In the genomic region with DNA sequence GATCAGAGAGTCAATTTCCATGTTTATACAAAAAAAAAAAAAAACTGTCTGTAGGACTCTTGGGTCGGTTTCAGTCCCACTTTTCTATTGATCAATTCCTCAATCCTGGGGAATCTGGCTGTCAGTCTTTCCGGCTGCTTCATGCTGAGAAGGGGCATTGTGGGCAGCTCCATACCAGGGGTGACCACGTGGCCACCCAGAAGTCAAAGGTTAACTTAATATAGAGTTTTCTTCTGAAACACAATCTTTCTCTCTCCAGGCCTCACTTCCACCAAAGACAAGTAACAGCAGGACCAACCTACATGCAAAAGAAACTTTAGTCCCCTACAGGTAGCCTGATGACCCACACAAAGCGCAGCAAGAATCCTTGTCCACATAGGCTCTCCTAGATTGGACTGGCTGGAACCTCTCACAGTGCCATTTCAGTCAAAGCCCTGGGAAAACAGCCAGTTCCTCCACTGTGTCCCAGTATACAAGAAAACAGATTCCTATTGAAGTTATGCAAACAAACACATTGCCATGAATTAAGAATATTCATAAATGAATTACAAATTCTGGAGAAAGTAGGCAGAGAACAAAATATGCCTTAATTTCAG, we compare ENCODE assay signal across 1 cellular context.
TF ChIP-seq lines count a peak whose summit lies in the region.

No MANE protein-coding gene starts in this region.

TF ChIP-seq in GM23338, 12 proteins besides CTCF, POLR2A, EP300 and RAD21 (continued from another document):
- TF ChIP-seq, protein P1, sequence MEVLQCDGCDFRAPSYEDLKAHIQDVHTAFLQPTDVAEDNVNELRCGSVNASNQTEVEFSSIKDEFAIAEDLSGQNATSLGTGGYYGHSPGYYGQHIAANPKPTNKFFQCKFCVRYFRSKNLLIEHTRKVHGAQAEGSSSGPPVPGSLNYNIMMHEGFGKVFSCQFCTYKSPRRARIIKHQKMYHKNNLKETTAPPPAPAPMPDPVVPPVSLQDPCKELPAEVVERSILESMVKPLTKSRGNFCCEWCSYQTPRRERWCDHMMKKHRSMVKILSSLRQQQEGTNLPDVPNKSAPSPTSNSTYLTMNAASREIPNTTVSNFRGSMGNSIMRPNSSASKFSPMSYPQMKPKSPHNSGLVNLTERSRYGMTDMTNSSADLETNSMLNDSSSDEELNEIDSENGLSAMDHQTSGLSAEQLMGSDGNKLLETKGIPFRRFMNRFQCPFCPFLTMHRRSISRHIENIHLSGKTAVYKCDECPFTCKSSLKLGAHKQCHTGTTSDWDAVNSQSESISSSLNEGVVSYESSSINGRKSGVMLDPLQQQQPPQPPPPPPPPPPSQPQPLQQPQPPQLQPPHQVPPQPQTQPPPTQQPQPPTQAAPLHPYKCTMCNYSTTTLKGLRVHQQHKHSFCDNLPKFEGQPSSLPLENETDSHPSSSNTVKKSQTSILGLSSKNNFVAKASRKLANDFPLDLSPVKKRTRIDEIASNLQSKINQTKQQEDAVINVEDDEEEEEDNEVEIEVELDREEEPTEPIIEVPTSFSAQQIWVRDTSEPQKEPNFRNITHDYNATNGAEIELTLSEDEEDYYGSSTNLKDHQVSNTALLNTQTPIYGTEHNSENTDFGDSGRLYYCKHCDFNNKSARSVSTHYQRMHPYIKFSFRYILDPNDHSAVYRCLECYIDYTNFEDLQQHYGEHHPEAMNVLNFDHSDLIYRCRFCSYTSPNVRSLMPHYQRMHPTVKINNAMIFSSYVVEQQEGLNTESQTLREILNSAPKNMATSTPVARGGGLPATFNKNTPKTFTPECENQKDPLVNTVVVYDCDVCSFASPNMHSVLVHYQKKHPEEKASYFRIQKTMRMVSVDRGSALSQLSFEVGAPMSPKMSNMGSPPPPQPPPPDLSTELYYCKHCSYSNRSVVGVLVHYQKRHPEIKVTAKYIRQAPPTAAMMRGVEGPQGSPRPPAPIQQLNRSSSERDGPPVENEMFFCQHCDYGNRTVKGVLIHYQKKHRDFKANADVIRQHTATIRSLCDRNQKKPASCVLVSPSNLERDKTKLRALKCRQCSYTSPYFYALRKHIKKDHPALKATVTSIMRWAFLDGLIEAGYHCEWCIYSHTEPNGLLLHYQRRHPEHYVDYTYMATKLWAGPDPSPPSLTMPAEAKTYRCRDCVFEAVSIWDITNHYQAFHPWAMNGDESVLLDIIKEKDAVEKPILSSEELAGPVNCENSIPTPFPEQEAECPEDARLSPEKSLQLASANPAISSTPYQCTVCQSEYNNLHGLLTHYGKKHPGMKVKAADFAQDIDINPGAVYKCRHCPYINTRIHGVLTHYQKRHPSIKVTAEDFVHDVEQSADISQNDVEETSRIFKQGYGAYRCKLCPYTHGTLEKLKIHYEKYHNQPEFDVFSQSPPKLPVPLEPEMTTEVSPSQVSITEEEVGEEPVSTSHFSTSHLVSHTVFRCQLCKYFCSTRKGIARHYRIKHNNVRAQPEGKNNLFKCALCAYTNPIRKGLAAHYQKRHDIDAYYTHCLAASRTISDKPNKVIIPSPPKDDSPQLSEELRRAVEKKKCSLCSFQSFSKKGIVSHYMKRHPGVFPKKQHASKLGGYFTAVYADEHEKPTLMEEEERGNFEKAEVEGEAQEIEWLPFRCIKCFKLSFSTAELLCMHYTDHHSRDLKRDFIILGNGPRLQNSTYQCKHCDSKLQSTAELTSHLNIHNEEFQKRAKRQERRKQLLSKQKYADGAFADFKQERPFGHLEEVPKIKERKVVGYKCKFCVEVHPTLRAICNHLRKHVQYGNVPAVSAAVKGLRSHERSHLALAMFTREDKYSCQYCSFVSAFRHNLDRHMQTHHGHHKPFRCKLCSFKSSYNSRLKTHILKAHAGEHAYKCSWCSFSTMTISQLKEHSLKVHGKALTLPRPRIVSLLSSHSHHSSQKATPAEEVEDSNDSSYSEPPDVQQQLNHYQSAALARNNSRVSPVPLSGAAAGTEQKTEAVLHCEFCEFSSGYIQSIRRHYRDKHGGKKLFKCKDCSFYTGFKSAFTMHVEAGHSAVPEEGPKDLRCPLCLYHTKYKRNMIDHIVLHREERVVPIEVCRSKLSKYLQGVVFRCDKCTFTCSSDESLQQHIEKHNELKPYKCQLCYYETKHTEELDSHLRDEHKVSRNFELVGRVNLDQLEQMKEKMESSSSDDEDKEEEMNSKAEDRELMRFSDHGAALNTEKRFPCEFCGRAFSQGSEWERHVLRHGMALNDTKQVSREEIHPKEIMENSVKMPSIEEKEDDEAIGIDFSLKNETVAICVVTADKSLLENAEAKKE (CRISPR knock-in tag; IDR thresholded peaks at IDR 0.05) = no peak
- TF ChIP-seq STAT1 (IDR thresholded peaks at IDR 0.05; ENCODE audit: unreplicated experiment) = no peak
- no peak for TF ChIP-seq EZH2phosphoT487 (IDR thresholded peaks at IDR 0.05; ENCODE audit: unreplicated experiment)
- TF ChIP-seq, protein P2, sequence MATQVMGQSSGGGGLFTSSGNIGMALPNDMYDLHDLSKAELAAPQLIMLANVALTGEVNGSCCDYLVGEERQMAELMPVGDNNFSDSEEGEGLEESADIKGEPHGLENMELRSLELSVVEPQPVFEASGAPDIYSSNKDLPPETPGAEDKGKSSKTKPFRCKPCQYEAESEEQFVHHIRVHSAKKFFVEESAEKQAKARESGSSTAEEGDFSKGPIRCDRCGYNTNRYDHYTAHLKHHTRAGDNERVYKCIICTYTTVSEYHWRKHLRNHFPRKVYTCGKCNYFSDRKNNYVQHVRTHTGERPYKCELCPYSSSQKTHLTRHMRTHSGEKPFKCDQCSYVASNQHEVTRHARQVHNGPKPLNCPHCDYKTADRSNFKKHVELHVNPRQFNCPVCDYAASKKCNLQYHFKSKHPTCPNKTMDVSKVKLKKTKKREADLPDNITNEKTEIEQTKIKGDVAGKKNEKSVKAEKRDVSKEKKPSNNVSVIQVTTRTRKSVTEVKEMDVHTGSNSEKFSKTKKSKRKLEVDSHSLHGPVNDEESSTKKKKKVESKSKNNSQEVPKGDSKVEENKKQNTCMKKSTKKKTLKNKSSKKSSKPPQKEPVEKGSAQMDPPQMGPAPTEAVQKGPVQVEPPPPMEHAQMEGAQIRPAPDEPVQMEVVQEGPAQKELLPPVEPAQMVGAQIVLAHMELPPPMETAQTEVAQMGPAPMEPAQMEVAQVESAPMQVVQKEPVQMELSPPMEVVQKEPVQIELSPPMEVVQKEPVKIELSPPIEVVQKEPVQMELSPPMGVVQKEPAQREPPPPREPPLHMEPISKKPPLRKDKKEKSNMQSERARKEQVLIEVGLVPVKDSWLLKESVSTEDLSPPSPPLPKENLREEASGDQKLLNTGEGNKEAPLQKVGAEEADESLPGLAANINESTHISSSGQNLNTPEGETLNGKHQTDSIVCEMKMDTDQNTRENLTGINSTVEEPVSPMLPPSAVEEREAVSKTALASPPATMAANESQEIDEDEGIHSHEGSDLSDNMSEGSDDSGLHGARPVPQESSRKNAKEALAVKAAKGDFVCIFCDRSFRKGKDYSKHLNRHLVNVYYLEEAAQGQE (IDR thresholded peaks at IDR 0.05; ENCODE audit: unreplicated experiment) = no peak
TF ChIP-seq in GM23338: peak in this region for 0.
